Comparison of ENCODE assay signal across 1 cellular context in genomic region chr13:110388141-110388943, GRCh38.
TF ChIP-seq lines count a peak whose summit lies in the region.

No MANE protein-coding gene starts in this region.

TF ChIP-seq in K562, 482 proteins besides CTCF, POLR2A, EP300 and RAD21 (continued from another document):
- TF ChIP-seq MBD1 (CRISPR knock-in tag; IDR thresholded peaks at IDR 0.05) (no peak), ZFP30 (CRISPR knock-in tag; IDR thresholded peaks at IDR 0.05; ENCODE audit: borderline replicate concordance) (no peak), TCF7L2 (IDR thresholded peaks at IDR 0.05; ENCODE audit: low read depth, low read length) (no peak), ZBTB40 (IDR thresholded peaks at IDR 0.05) (no peak), ZBTB40 (CRISPR knock-in tag; IDR thresholded peaks at IDR 0.05) (no peak), ZNF354B (CRISPR knock-in tag; IDR thresholded peaks at IDR 0.05) (no peak), RBM15 (IDR thresholded peaks at IDR 0.05; ENCODE audit: insufficient read depth, low read length) (no peak), XRCC5 (IDR thresholded peaks at IDR 0.05; ENCODE audit: low read depth, low read length) (no peak), MCM7 (IDR thresholded peaks at IDR 0.05) (no peak), BCL6 (CRISPR knock-in tag; IDR thresholded peaks at IDR 0.05) (no peak), MTA1 (IDR thresholded peaks at IDR 0.05; ENCODE audit: borderline replicate concordance) (no peak), HMG20A (CRISPR knock-in tag; conservative IDR thresholded peaks at IDR 0.05) (no peak), ZNF277 (CRISPR knock-in tag; IDR thresholded peaks at IDR 0.05; ENCODE audit: borderline replicate concordance) (no peak), HIVEP1 (CRISPR knock-in tag; IDR thresholded peaks at IDR 0.05) (no peak), ZNF740 (CRISPR knock-in tag; IDR thresholded peaks at IDR 0.05) (no peak), ZNF740 (tag; IDR thresholded peaks at IDR 0.05) (no peak), CHD2 (IDR thresholded peaks at IDR 0.05; ENCODE audit: low read depth, low read length) (no peak)
